ENCODE assay signal across 21 cellular contexts in genomic region chr17:76405607-76405966, GRCh38. TPM values are rescaled to one million over a fixed set of nuclear protein-coding genes. Genes with fewer than 3 reads are reported as not detected.
DNase-seq lines count a peak whose midpoint lies in the region; ATAC-seq and TF ChIP-seq lines count a peak whose summit lies in the region.
"Had no signal": no experiment of that assay in that cellular context is flagged by ENCODE, and none has a peak within 500 bp of the region (broad histone marks: within the 10 kb centered on the region; RNA-seq: fewer than 3 reads in every experiment).

No MANE protein-coding gene starts in this region.

- peaks cover 4% of the 10 kb centered on the region; the same call in 1 of the 2 replicates for H3F3A ChIP-seq in GM23338 (replicated peaks; ENCODE audit: low read depth)

- no peaks in the 10 kb centered on the region; the same call in 2 of the 3 replicates for H3K9me3 Mint-ChIP-seq in GM23338
- no peaks in the 10 kb centered on the region for H3K9me3 Mint-ChIP-seq in activated B cell treated with CpG ODN at 0.5 μM for 24 hours
- H3K9me3 Mint-ChIP-seq in activated CD4-positive, alpha-beta T cell treated with anti-CD3 and anti-CD28 coated beads for 36 hours (ENCODE audit: low read depth) = no peaks in the 10 kb centered on the region
- H3K9me3 Mint-ChIP-seq: activated T-cell treated with anti-CD3 and anti-CD28 coated beads, Interleukin-2, amount 50 U/mL, for 4 hours; central memory CD8-positive, alpha-beta T cell had no signal

- H3K9me2 ChIP-seq in GM23338 (ENCODE audit: insufficient read depth) = no peaks in the 10 kb centered on the region

- no peak overlapping the region for H2AFZ ChIP-seq in GM23338
- H2AFZ ChIP-seq: hepatocyte had no signal

- H3K36me3 Mint-ChIP-seq in GM23338 (ENCODE audit: low read depth) (peaks cover 59% of the 10 kb centered on the region), activated B cell treated with CpG ODN at 0.5 μM for 24 hours (ENCODE audit: low read depth) (peaks cover 60% of the 10 kb centered on the region)
- H3K36me3 Mint-ChIP-seq in activated CD4-positive, alpha-beta T cell treated with anti-CD3 and anti-CD28 coated beads for 36 hours (ENCODE audit: low read depth) = peaks cover 28% of the 10 kb centered on the region

- H3K4me1 Mint-ChIP-seq in GM23338 = peaks cover 18% of the 10 kb centered on the region
- peaks cover 47% of the 10 kb centered on the region for H3K4me1 Mint-ChIP-seq in activated B cell treated with CpG ODN at 0.5 μM for 24 hours
- peaks cover 4% of the 10 kb centered on the region for H3K4me1 Mint-ChIP-seq in activated CD4-positive, alpha-beta T cell treated with anti-CD3 and anti-CD28 coated beads for 36 hours

- no peak for ATAC-seq in GM23338
- peak; percentile 38 for ATAC-seq in activated B cell treated with CpG ODN at 0.5 μM for 24 hours (ENCODE audit: low read depth)
- peak; percentile 7 for ATAC-seq in sciatic nerve
- no peak for ATAC-seq in GM19023 (IDR thresholded peaks at IDR 0.05; ENCODE audit: unreplicated experiment)
- no peak for ATAC-seq in activated CD4-positive, alpha-beta T cell treated with anti-CD3 and anti-CD28 coated beads for 36 hours
- ATAC-seq: activated T-cell treated with anti-CD3 and anti-CD28 coated beads, Interleukin-2, amount 50 U/mL, for 4 hours had no signal

- peak overlapping the region; percentile 14; the same call in 1 of the 2 replicates for H3K27ac ChIP-seq in GM23338 (ENCODE audit: low read depth)
- H3K27ac ChIP-seq: hepatocyte, KMS-11, RWPE1 had no signal

- H4K20me1 ChIP-seq in GM23338 (replicated peaks; ENCODE audit: insufficient read depth) = peaks cover 21% of the 10 kb centered on the region

- no peak overlapping the region for H3K4me2 ChIP-seq in GM23338
- H3K4me2 ChIP-seq: hepatocyte, KMS-11 had no signal

- POLR2A ChIA-PET in activated B cell treated with CpG ODN at 0.5 μM for 24 hours (lab: Charles Lee) = interaction anchor here (0.5 kb wide), 1 partner anchor 158 kb away, joined by 3 read pairs; no protein-coding TSS in a partner anchor
- POLR2A ChIA-PET in activated CD4-positive, alpha-beta T cell treated with anti-CD3 and anti-CD28 coated beads for 36 hours (lab: Charles Lee) = no interaction called here

- H3K27me3 Mint-ChIP-seq in GM23338 (ENCODE audit: insufficient read depth, low read depth, poor library complexity) = peaks cover 9% of the 10 kb centered on the region
- no peaks in the 10 kb centered on the region for H3K27me3 Mint-ChIP-seq in activated B cell treated with CpG ODN at 0.5 μM for 24 hours
- H3K27me3 Mint-ChIP-seq in activated CD4-positive, alpha-beta T cell treated with anti-CD3 and anti-CD28 coated beads for 36 hours = no peaks in the 10 kb centered on the region
- H3K27me3 Mint-ChIP-seq: CD4-positive, CD25-positive, alpha-beta regulatory T cell; central memory CD8-positive, alpha-beta T cell had no signal

- peaks cover 30% of the 10 kb centered on the region for H3K36me3 ChIP-seq in GM23338 (ENCODE audit: insufficient read depth)

- intact Hi-C loops in activated B cell treated with CpG ODN at 0.5 μM for 24 hours (cut with micrococcal nuclease) (loop anchor here (5.0 kb wide), 1 partner anchor 283 kb away; no protein-coding TSS in a partner anchor), sciatic nerve (cut with DNase I) (no loop called here)
- intact Hi-C loops in activated CD4-positive, alpha-beta T cell treated with anti-CD3 and anti-CD28 coated beads for 36 hours (cut with DNase I, micrococcal nuclease) = loop anchor here in 1 of 2 experiments (5.0 kb wide), 1 partner anchor 47 kb away; the partner anchor contains the start of gene UBE2O

- H3K27me3 ChIP-seq in GM23338 (ENCODE audit: insufficient read depth) = no peaks in the 10 kb centered on the region
- H3K27me3 ChIP-seq: hepatocyte had no signal

- CTCF ChIA-PET in activated B cell treated with CpG ODN at 0.5 μM for 24 hours (lab: Charles Lee) = interaction anchor here (0.8 to 9.7 kb wide), 3 partner anchors 8 to 53 kb away, joined by 3 to 81 read pairs (median 21); partner anchors contain the start of gene UBE2O
- CTCF ChIA-PET in activated CD4-positive, alpha-beta T cell treated with anti-CD3 and anti-CD28 coated beads for 36 hours (lab: Charles Lee) = interaction anchor here (0.7 to 1.4 kb wide), 5 partner anchors 8 to 528 kb away, joined by 3 to 7 read pairs (median 3); no protein-coding TSS in a partner anchor

- no peak overlapping the region for H3K4me3 ChIP-seq in GM23338
- H3K4me3 ChIP-seq: hepatocyte, lung had no signal

- H3K27ac Mint-ChIP-seq in GM23338 (no peak overlapping the region), activated B cell treated with CpG ODN at 0.5 μM for 24 hours (no peak overlapping the region)
- H3K27ac Mint-ChIP-seq in activated CD4-positive, alpha-beta T cell treated with anti-CD3 and anti-CD28 coated beads for 36 hours = no peak overlapping the region
- H3K27ac Mint-ChIP-seq: CD4-positive, CD25-positive, alpha-beta regulatory T cell had no signal

- H3K79me2 ChIP-seq in GM23338 (replicated peaks; ENCODE audit: insufficient read depth) = peaks cover 51% of the 10 kb centered on the region
- H3K79me2 ChIP-seq: hepatocyte had no signal

- TF ChIP-seq CTCF in GM23338 (conservative IDR thresholded peaks at IDR 0.05; ENCODE audit: low read depth in 2 of 2) = no peak
- no peak for TF ChIP-seq CTCF in activated B cell treated with CpG ODN at 0.5 μM for 24 hours (IDR thresholded peaks at IDR 0.05)

- H3K4me1 ChIP-seq in GM23338 (ENCODE audit: insufficient read depth) = no peaks in the 10 kb centered on the region

- H3K4me3 Mint-ChIP-seq in GM23338 (no peak overlapping the region), activated B cell treated with CpG ODN at 0.5 μM for 24 hours (no peak overlapping the region)
- H3K4me3 Mint-ChIP-seq in activated CD4-positive, alpha-beta T cell treated with anti-CD3 and anti-CD28 coated beads for 36 hours = no peak overlapping the region
- H3K4me3 Mint-ChIP-seq: activated T-cell treated with anti-CD3 and anti-CD28 coated beads, Interleukin-2, amount 50 U/mL, for 4 hours; CD4-positive, CD25-positive, alpha-beta regulatory T cell; central memory CD8-positive, alpha-beta T cell had no signal

- DNase-seq in GM23338 (ENCODE audit: low spot score) (no peak), activated B cell treated with CpG ODN at 0.5 μM for 24 hours (no peak), islet precursor cell (peak; percentile 47), sciatic nerve (ENCODE audit: low spot score) (no peak)
- DNase-seq in stimulated activated CD4-positive, alpha-beta T cell treated with anti-CD3 and anti-CD28 coated beads, Interleukin-2, amount 100 ng/mL, for 48 hours = no peak
- no peak for DNase-seq in activated CD4-positive, alpha-beta T cell treated with anti-CD3 and anti-CD28 coated beads for 36 hours
- DNase-seq: activated CD4-positive, CD25-positive, alpha-beta regulatory T cell; activated naive CD4-positive, alpha-beta T cell treated with anti-CD3 and anti-CD28 coated beads, Interleukin-2, amount 50 U/mL, for 16 hours; activated T-cell treated with anti-CD3 and anti-CD28 coated beads, Interleukin-2, amount 50 U/mL, for 4 hours; CD4-positive, CD25-positive, alpha-beta regulatory T cell; DMS 273 treated with DMSO at 0.1 percent for 48 hours; foreskin fibroblast; NCI-H526 treated with DMSO at 0.1 percent for 48 hours; stimulated activated CD8-positive, alpha-beta memory T cell treated with anti-CD3 and anti-CD28 coated beads, Interleukin-4, amount 100 ng/mL, for 48 hours; T1000 had no signal

TF ChIP-seq in GM23338, 12 proteins besides CTCF, POLR2A, EP300 and RAD21 (continues in another document):
- TF ChIP-seq JUNB (IDR thresholded peaks at IDR 0.05; ENCODE audit: unreplicated experiment) (no peak), EZH2 (IDR thresholded peaks at IDR 0.05; ENCODE audit: low read depth, unreplicated experiment) (no peak), CREB1 (CRISPR knock-in tag; IDR thresholded peaks at IDR 0.05; ENCODE audit: low read depth) (no peak)

RNA-seq across cellular contexts. Expression of gene SPHK1, which starts 21.2 kb away (rescaled TPM):
- total RNA-seq in GM23338 (2014; rRNA removed; shearing (Covaris generic)) = 3.2 and 7.4 TPM in 2 replicates
- 0.63 and 1.3 TPM in 2 replicates for polyA plus RNA-seq in GM23338 (2016; fragmentation: Nextera tagmentation; extraction: Ambion mirVana)
- total RNA-seq in activated B cell treated with CpG ODN at 0.5 μM for 24 hours = 1.1 and 1.3 TPM in 2 replicates
- 19.4 TPM for total RNA-seq in sciatic nerve
- 10 to 100 TPM in 1 of 2 experiments, 1 to 10 TPM in 1; 7.4 to 11.7 TPM for total RNA-seq in activated CD4-positive, alpha-beta T cell treated with anti-CD3 and anti-CD28 coated beads for 36 hours

RNA-seq across cellular contexts. Expression of gene UBE2O, which starts 47.4 kb away (rescaled TPM):
- 73.7 and 79.4 TPM in 2 replicates for total RNA-seq in GM23338 (2014; rRNA removed; shearing (Covaris generic))
- polyA plus RNA-seq in GM23338 (2016; fragmentation: Nextera tagmentation; extraction: Ambion mirVana) = 30.4 and 30.9 TPM in 2 replicates
- total RNA-seq in activated B cell treated with CpG ODN at 0.5 μM for 24 hours (39.0 and 40.3 TPM in 2 replicates), sciatic nerve (27.1 TPM)
- 10 to 100 TPM; 28.1 to 30.7 TPM for total RNA-seq in activated CD4-positive, alpha-beta T cell treated with anti-CD3 and anti-CD28 coated beads for 36 hours

RNA-seq across cellular contexts. Expression of gene PRPSAP1, which starts 51.9 kb away (rescaled TPM):
- 47.9 and 58.8 TPM in 2 replicates for total RNA-seq in GM23338 (2014; rRNA removed; shearing (Covaris generic))
- polyA plus RNA-seq in GM23338 (2016; fragmentation: Nextera tagmentation; extraction: Ambion mirVana) = 31.5 and 39.5 TPM in 2 replicates
- total RNA-seq in activated B cell treated with CpG ODN at 0.5 μM for 24 hours (26.7 and 27.1 TPM in 2 replicates), sciatic nerve (74.3 TPM)
- 10 to 100 TPM; 26.7 to 34.9 TPM for total RNA-seq in activated CD4-positive, alpha-beta T cell treated with anti-CD3 and anti-CD28 coated beads for 36 hours

Comparison
In these comparisons a context has a peak if more than half of its experiments do, and no peak if none do; other contexts are left out.
1. ATAC-seq: peak in activated B cell treated with CpG ODN at 0.5 μM for 24 hours (single experiment) and sciatic nerve (single experiment); none in GM23338 (single experiment), GM19023 (single experiment) and activated CD4-positive, alpha-beta T cell treated with anti-CD3 and anti-CD28 coated beads for 36 hours (single experiment).